ENCODE assay signal across 16 cellular contexts in genomic region chr10:68684413-68684812, GRCh38. TPM values are rescaled to one million over a fixed set of nuclear protein-coding genes. Genes with fewer than 3 reads are reported as not detected.
A peak's percentile ranks its signal among the peaks of the same experiment; 100 is the strongest.
DNase-seq lines count a peak whose midpoint lies in the region; ATAC-seq and TF ChIP-seq lines count a peak whose summit lies in the region.
"Had no signal": no experiment of that assay in that cellular context is flagged by ENCODE, and none has a peak within 500 bp of the region (broad histone marks: within the 10 kb centered on the region; RNA-seq: fewer than 3 reads in every experiment).

No MANE protein-coding gene starts in this region.

- DNase-seq in GM13977 (ENCODE audit: low spot score) (peak; percentile 40), right lobe of liver (no peak), left lung (no peak), retina (no peak)
- no peak for DNase-seq in T-helper 2 cell treated with Interferon-gamma antibody and Interleukin-4, amounts not matched to agents 5 μg/mL and 100 μg/mL, for 36 hours (ENCODE audit: low spot score)
- DNase-seq: anterior cingulate cortex; CD4-positive, alpha-beta T cell; dermis blood vessel endothelial cell; H9; MG63; NCI-H2171 treated with DMSO at 0.1 percent for 48 hours; SJCRH30 had no signal

- TF ChIP-seq CTCF in GM13977 (IDR thresholded peaks at IDR 0.05; ENCODE audit: extremely low read depth, insufficient read depth, missing control alignments): no peak
- no peak for TF ChIP-seq CTCF in right lobe of liver (IDR thresholded peaks at IDR 0.05)
- no peak for TF ChIP-seq CTCF in left lung (IDR thresholded peaks at IDR 0.05)

- peak overlapping the region in 1 of 3 donors; percentile 19 for H3K4me3 ChIP-seq in right lobe of liver
- no peak overlapping the region for H3K4me3 ChIP-seq in left lung
- H3K4me3 ChIP-seq: lung, MG63, SJCRH30, skin epidermis had no signal

- H3K27ac ChIP-seq in right lobe of liver (no peak overlapping the region), left lung (no peak overlapping the region)
- H3K27ac ChIP-seq: SJCRH30 had no signal

- no peak for TF ChIP-seq POLR2A in right lobe of liver (IDR thresholded peaks at IDR 0.05)

- no peak overlapping the region for H3K4me3 Mint-ChIP-seq in T-helper 2 cell treated with Interferon-gamma antibody and Interleukin-4, amounts not matched to agents 5 μg/mL and 100 μg/mL, for 36 hours
- H3K4me3 Mint-ChIP-seq: CD4-positive, alpha-beta T cell; H9 had no signal

- H3K4me1 ChIP-seq in right lobe of liver (no peaks in the 10 kb centered on the region), left lung (no peaks in the 10 kb centered on the region)
- H3K4me1 ChIP-seq: SJCRH30 had no signal

- intact Hi-C loops in right lobe of liver (cut with DNase I) (no loop called here), left lung (cut with DNase I) (no loop called here)

- no peaks in the 10 kb centered on the region for H3K4me1 Mint-ChIP-seq in T-helper 2 cell treated with Interferon-gamma antibody and Interleukin-4, amounts not matched to agents 5 μg/mL and 100 μg/mL, for 36 hours (ENCODE audit: low read depth)
- H3K4me1 Mint-ChIP-seq: H9 had no signal

- H3K36me3 ChIP-seq in right lobe of liver (peaks cover 0 to 3% (median 0%) of the 10 kb centered on the region in 4 donors), left lung (peaks cover 0 to 11% of the 10 kb centered on the region in 2 donors)
- H3K36me3 ChIP-seq: MG63 had no signal

- ATAC-seq in GM19324 (IDR thresholded peaks at IDR 0.05; ENCODE audit: low FRiP score, unreplicated experiment) (peak; percentile 67), HG03565 (IDR thresholded peaks at IDR 0.05; ENCODE audit: unreplicated experiment) (peak; percentile 68), right lobe of liver (peak in 3 of 4 donors; percentile 57 to 72 (median 64)), left lung (no peak)

- no peak overlapping the region for H3K27ac Mint-ChIP-seq in T-helper 2 cell treated with Interferon-gamma antibody and Interleukin-4, amounts not matched to agents 5 μg/mL and 100 μg/mL, for 36 hours
- H3K27ac Mint-ChIP-seq: CD4-positive, alpha-beta T cell had no signal

- 48% methylated on average over 3 of the region's 3 CpGs for WGBS in right lobe of liver (ENCODE audit: insufficient coverage, low coverage, low lambda C conversion rate, missing lambda C conversion rate)

- H3K9me3 ChIP-seq in right lobe of liver (no peaks in the 10 kb centered on the region), left lung (no peaks in the 10 kb centered on the region)
- H3K9me3 ChIP-seq: MG63, SJCRH30 had no signal

- H3K27me3 ChIP-seq in right lobe of liver (no peaks in the 10 kb centered on the region), left lung (no peaks in the 10 kb centered on the region)
- H3K27me3 ChIP-seq: MG63, SJCRH30 had no signal

- in situ Hi-C loops in GM13977 (cut with MboI; ENCODE audit: low pct_unique_long_range_greater_than_20kb, low sequenced_read_pairs, unreplicated experiment): no loop called here

- no peaks in the 10 kb centered on the region for H3K27me3 Mint-ChIP-seq in T-helper 2 cell treated with Interferon-gamma antibody and Interleukin-4, amounts not matched to agents 5 μg/mL and 100 μg/mL, for 36 hours (ENCODE audit: low read depth)
- H3K27me3 Mint-ChIP-seq: CD4-positive, alpha-beta T cell had no signal

- no peaks in the 10 kb centered on the region for H3K9me3 Mint-ChIP-seq in T-helper 2 cell treated with Interferon-gamma antibody and Interleukin-4, amounts not matched to agents 5 μg/mL and 100 μg/mL, for 36 hours
- H3K9me3 Mint-ChIP-seq: CD4-positive, alpha-beta T cell; H9 had no signal

- peaks cover 15% of the 10 kb centered on the region for H3K36me3 Mint-ChIP-seq in T-helper 2 cell treated with Interferon-gamma antibody and Interleukin-4, amounts not matched to agents 5 μg/mL and 100 μg/mL, for 36 hours (ENCODE audit: low read depth)

RNA-seq across cellular contexts. Expression of gene CCAR1, which starts 36.6 kb away (rescaled TPM):
- 10 to 100 TPM; 16.9 to 30.6 (median 22.4) TPM for total RNA-seq in right lobe of liver
- 10 to 100 TPM; 44.5 to 57.9 TPM for total RNA-seq in left lung
